ENCODE assay signal across 8 cellular contexts in genomic region chr14:71932229-71932951, GRCh38. TPM values are rescaled to one million over a fixed set of nuclear protein-coding genes. Genes with fewer than 3 reads are reported as not detected.
A peak's percentile ranks its signal among the peaks of the same experiment; 100 is the strongest.
DNase-seq lines count a peak whose midpoint lies in the region; ATAC-seq and TF ChIP-seq lines count a peak whose summit lies in the region.

Gene RGS6 (plus strand): TSS chr14:71932429.

- no peak within 1 kb of the TSS for H3K27ac Mint-ChIP-seq in activated CD4-positive, alpha-beta T cell treated with anti-CD3 and anti-CD28 coated beads, Interleukin-2, amount 10 ng/mL, durations not matched to agents 7 days and 5 days

- in situ Hi-C loops in astrocyte of the spinal cord (cut with HindIII; ENCODE audit: low sequenced_read_pairs) = no loop called here

- H3K4me3 ChIP-seq in astrocyte of the spinal cord (ENCODE audit: low read depth, low read length) = no peak within 1 kb of the TSS

- no peaks in the 10 kb centered on the region for H3K36me3 Mint-ChIP-seq in activated CD4-positive, alpha-beta T cell treated with anti-CD3 and anti-CD28 coated beads, Interleukin-2, amount 10 ng/mL, durations not matched to agents 7 days and 5 days (ENCODE audit: low read depth)

- peak; percentile 12 for DNase-seq in activated CD4-positive, alpha-beta T cell treated with anti-CD3 and anti-CD28 coated beads, Interleukin-2, amount 10 ng/mL, durations not matched to agents 7 days and 5 days
- DNase-seq in activated CD4-positive, alpha-beta T cell treated with anti-CD3 and anti-CD28 coated beads for 4 hours = no peak
- DNase-seq in NCI-H2171 treated with DMSO at 0.1 percent for 48 hours (lab: John Stamatoyannopoulos, UW) (peak; percentile 65), astrocyte of the spinal cord (ENCODE audit: low read depth, low spot score) (no peak), islet precursor cell (peak; percentile 82)
- DNase-seq in stimulated activated CD8-positive, alpha-beta memory T cell treated with anti-CD3 and anti-CD28 coated beads, Interleukin-2, amount 100 ng/mL, for 48 hours (ENCODE audit: low read depth in 2 of 2) = peak; percentile 8 to 23

- ATAC-seq in HG03565 (IDR thresholded peaks at IDR 0.05; ENCODE audit: unreplicated experiment) (no peak), GM21381 (IDR thresholded peaks at IDR 0.05; ENCODE audit: unreplicated experiment) (no peak)

- POLR2A ChIA-PET in activated CD4-positive, alpha-beta T cell treated with anti-CD3 and anti-CD28 coated beads, Interleukin-2, amount 10 ng/mL, durations not matched to agents 7 days and 5 days (lab: Charles Lee) = no interaction called here

- H3K4me1 Mint-ChIP-seq in activated CD4-positive, alpha-beta T cell treated with anti-CD3 and anti-CD28 coated beads, Interleukin-2, amount 10 ng/mL, durations not matched to agents 7 days and 5 days = peaks cover 12% of the 10 kb centered on the region

- peak; percentile 1 for TF ChIP-seq CTCF in astrocyte of the spinal cord (IDR thresholded peaks at IDR 0.05; ENCODE audit: low read depth, low read length)

- H3K27me3 Mint-ChIP-seq in activated CD4-positive, alpha-beta T cell treated with anti-CD3 and anti-CD28 coated beads, Interleukin-2, amount 10 ng/mL, durations not matched to agents 7 days and 5 days = peaks cover 56% of the 10 kb centered on the region

- CTCF ChIA-PET in activated CD4-positive, alpha-beta T cell treated with anti-CD3 and anti-CD28 coated beads, Interleukin-2, amount 10 ng/mL, durations not matched to agents 7 days and 5 days (lab: Charles Lee) = interaction anchor here (1.0 kb wide), 1 partner anchor 16 kb away, joined by 3 read pairs; no protein-coding TSS in a partner anchor

- H3K4me3 Mint-ChIP-seq in activated CD4-positive, alpha-beta T cell treated with anti-CD3 and anti-CD28 coated beads, Interleukin-2, amount 10 ng/mL, durations not matched to agents 7 days and 5 days = peak within 1 kb of the TSS; percentile 6

- no peaks in the 10 kb centered on the region for H3K9me3 Mint-ChIP-seq in activated CD4-positive, alpha-beta T cell treated with anti-CD3 and anti-CD28 coated beads, Interleukin-2, amount 10 ng/mL, durations not matched to agents 7 days and 5 days

RNA-seq across cellular contexts. Expression of gene RGS6, which starts in this region (rescaled TPM):
- 1 to 10 TPM; 1.4 TPM for total RNA-seq in activated CD4-positive, alpha-beta T cell treated with anti-CD3 and anti-CD28 coated beads, Interleukin-2, amount 10 ng/mL, durations not matched to agents 7 days and 5 days

Comparison
In these comparisons a context has a peak if more than half of its experiments do, and no peak if none do; other contexts are left out.
1. DNase-seq: peak in activated CD4-positive, alpha-beta T cell treated with anti-CD3 and anti-CD28 coated beads, Interleukin-2, amount 10 ng/mL, durations not matched to agents 7 days and 5 days (single experiment), NCI-H2171 treated with DMSO at 0.1 percent for 48 hours (single experiment), islet precursor cell (single experiment) and stimulated activated CD8-positive, alpha-beta memory T cell treated with anti-CD3 and anti-CD28 coated beads, Interleukin-2, amount 100 ng/mL, for 48 hours (2 of 2); none in activated CD4-positive, alpha-beta T cell treated with anti-CD3 and anti-CD28 coated beads for 4 hours (0 of 2) and astrocyte of the spinal cord (single experiment).